27 cellular contexts compared by ENCODE assay signal in the genomic region with DNA sequence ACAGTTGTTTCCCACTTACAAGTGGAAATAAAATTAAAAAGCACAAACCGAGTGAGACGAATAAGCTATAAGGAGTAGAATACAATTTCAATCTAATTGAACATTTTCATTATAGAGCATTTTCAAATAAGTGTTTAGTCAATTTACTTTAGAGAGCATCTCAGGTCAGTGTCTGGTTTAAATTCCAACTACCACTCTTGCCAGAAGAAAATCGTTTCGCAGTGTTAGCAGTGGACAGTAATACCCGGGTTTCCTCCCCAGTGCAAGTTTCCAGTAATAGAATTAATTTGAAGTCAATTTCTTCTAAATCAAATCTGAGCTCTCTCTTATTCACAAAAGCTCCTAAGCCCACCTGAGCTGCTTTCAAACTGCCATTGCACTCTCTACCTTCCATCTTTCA. TPM values are rescaled to one million over a fixed set of nuclear protein-coding genes. Genes with fewer than 3 reads are reported as not detected.
DNase-seq lines count a peak whose midpoint lies in the region; ATAC-seq and TF ChIP-seq lines count a peak whose summit lies in the region.
"Had no signal": no experiment of that assay in that cellular context is flagged by ENCODE, and none has a peak within 500 bp of the region (broad histone marks: within the 10 kb centered on the region; RNA-seq: fewer than 3 reads in every experiment).

No MANE protein-coding gene starts in this region.

- H3K4me3 ChIP-seq in ACC112 (ENCODE audit: low read depth, low read length) (no peak overlapping the region), lower lobe of right lung (no peak overlapping the region), smooth muscle cell (no peak overlapping the region)

- H3K4me2 ChIP-seq in smooth muscle cell, result no peak overlapping the region

- H3K36me3 ChIP-seq in ACC112 (ENCODE audit: insufficient read depth, low read length) (peaks cover 3% of the 10 kb centered on the region), lower lobe of right lung (no peaks in the 10 kb centered on the region), smooth muscle cell (ENCODE audit: low read depth) (no peaks in the 10 kb centered on the region)

- H3K27ac Mint-ChIP-seq in brain, result peak overlapping the region in 3 of 5 experiments; percentile 89 to 97 (median 93)
- no peak overlapping the region for H3K27ac Mint-ChIP-seq in CD4-positive, alpha-beta T cell

- H3K27me3 Mint-ChIP-seq in brain, result no peaks in the 10 kb centered on the region
- no peaks in the 10 kb centered on the region for H3K27me3 Mint-ChIP-seq in CD4-positive, alpha-beta T cell
- H3K27me3 Mint-ChIP-seq: progenitor cell of endocrine pancreas had no signal

- no peak overlapping the region for H3K4me3 Mint-ChIP-seq in brain
- H3K4me3 Mint-ChIP-seq in CD4-positive, alpha-beta T cell, result no peak overlapping the region
- H3K4me3 Mint-ChIP-seq: neural crest cell had no signal

- ATAC-seq in lower lobe of right lung, result no peak
- no peak for ATAC-seq in CD4-positive, alpha-beta T cell (ENCODE audit: poor library complexity)

- H3K36me3 Mint-ChIP-seq in brain, result peaks cover 11% of the 10 kb centered on the region
- no peaks in the 10 kb centered on the region for H3K36me3 Mint-ChIP-seq in CD4-positive, alpha-beta T cell (ENCODE audit: low read depth)

- H3K27me3 ChIP-seq in ACC112 (ENCODE audit: insufficient read depth, low read length), result no peaks in the 10 kb centered on the region
- H3K27me3 ChIP-seq in lower lobe of right lung (ENCODE audit: low read depth), result no peaks in the 10 kb centered on the region
- H3K27me3 ChIP-seq in smooth muscle cell (ENCODE audit: low read depth), result no peaks in the 10 kb centered on the region
- no peaks in the 10 kb centered on the region for H3K27me3 ChIP-seq in CD4-positive, alpha-beta T cell (ENCODE audit: control insufficient read depth, insufficient read depth, low read length)

- 91% methylated on average over 5 of the region's 5 CpGs for WGBS in smooth muscle cell (ENCODE audit: low lambda C conversion rate)

- POLR2A ChIA-PET in CD4-positive, alpha-beta T cell (lab: Charles Lee), result no interaction called here

- intact Hi-C loops in lower lobe of right lung (cut with DNase I), result no loop called here
- intact Hi-C loops in CD4-positive, alpha-beta T cell (cut with DNase I, micrococcal nuclease), result no loop called here

- H3K4me1 ChIP-seq in ACC112 (ENCODE audit: control insufficient read depth, insufficient read depth, low read length, unreplicated experiment) (peaks cover 57% of the 10 kb centered on the region), lower lobe of right lung (peaks cover 68% of the 10 kb centered on the region), smooth muscle cell (ENCODE audit: low read depth) (peaks cover 32% of the 10 kb centered on the region)

- TF ChIP-seq CTCF in brain (conservative IDR thresholded peaks at IDR 0.05) (no peak), lower lobe of right lung (IDR thresholded peaks at IDR 0.05) (no peak), smooth muscle cell (IDR thresholded peaks at IDR 0.05; ENCODE audit: borderline replicate concordance, insufficient read depth, poor library complexity, severe bottlenecking) (no peak)
- TF ChIP-seq CTCF in CD4-positive, alpha-beta T cell (IDR thresholded peaks at IDR 0.05), result no peak

- H3F3A ChIP-seq in smooth muscle cell (ENCODE audit: low read depth), result peaks cover 21% of the 10 kb centered on the region

- no peak for DNase-seq in lower lobe of right lung
- no peak for DNase-seq in smooth muscle cell (lab: John Stamatoyannopoulos, UW; ENCODE audit: unreplicated experiment)
- no peak for DNase-seq in H4 (ENCODE audit: low spot score)
- no peak for DNase-seq in CD4-positive, alpha-beta T cell
- DNase-seq in caudate nucleus (lab: John Stamatoyannopoulos, UW), result no peak
- DNase-seq in NAMALWA (ENCODE audit: low spot score), result no peak
- DNase-seq: ACHN; activated CD4-positive, alpha-beta T cell treated with anti-CD3 and anti-CD28 coated beads for 1 hour; activated naive CD4-positive, alpha-beta T cell treated with anti-CD3 and anti-CD28 coated beads, Interleukin-2, amount 50 U/mL, for 16 hours; anterior cingulate cortex; C1 segment of cervical spinal cord; cerebellar nuclear complex; effector memory CD4-positive, alpha-beta T cell; EL; midbrain; NCI-H1092 treated with DMSO at 0.1 percent for 48 hours; NCI-H2029; NCI-H82; OCI-M1; SHP77; small intestine; stimulated activated CD4-positive, alpha-beta T cell treated with anti-CD3 and anti-CD28 coated beads, Interleukin-2, amount 100 ng/mL, for 48 hours; stimulated activated naive CD4-positive, alpha-beta T cell treated with Interleukin-2 at 50 U/mL for 16 hours had no signal

- H3K4me1 Mint-ChIP-seq in brain, result peaks cover 50% of the 10 kb centered on the region
- peaks cover 6% of the 10 kb centered on the region for H3K4me1 Mint-ChIP-seq in CD4-positive, alpha-beta T cell (ENCODE audit: low read depth)

- no peak overlapping the region for H3K9ac ChIP-seq in smooth muscle cell (ENCODE audit: low read depth)

- H3K9me3 Mint-ChIP-seq in brain, result no peaks in the 10 kb centered on the region
- H3K9me3 Mint-ChIP-seq in CD4-positive, alpha-beta T cell, result no peaks in the 10 kb centered on the region
- H3K9me3 Mint-ChIP-seq: neural crest cell had no signal

- H2AFZ ChIP-seq in ACC112 (ENCODE audit: low read length, unreplicated experiment) (no peak overlapping the region), smooth muscle cell (ENCODE audit: low read depth) (no peak overlapping the region)

- CTCF ChIA-PET in CD4-positive, alpha-beta T cell (lab: Charles Lee), result interaction anchor here (0.8 kb wide), 1 partner anchor 51 kb away, joined by 3 read pairs; no protein-coding TSS in a partner anchor

- H3K27ac ChIP-seq in ACC112 (ENCODE audit: low read depth, low read length) (peak overlapping the region; percentile 87; the same call in 1 of the 2 replicates), lower lobe of right lung (peak overlapping the region; percentile 59), smooth muscle cell (ENCODE audit: low read depth) (peak overlapping the region; percentile 97), caudate nucleus (ENCODE audit: low read depth, low read length) (no peak overlapping the region)
- H3K27ac ChIP-seq in CD4-positive, alpha-beta T cell (ENCODE audit: low read depth, low read length), result no peak overlapping the region

- peaks cover 90% of the 10 kb centered on the region for H4K20me1 ChIP-seq in smooth muscle cell (ENCODE audit: low read depth)

- no peaks in the 10 kb centered on the region for H3K9me3 ChIP-seq in lower lobe of right lung
- H3K9me3 ChIP-seq in smooth muscle cell (replicated peaks; ENCODE audit: low read depth), result no peaks in the 10 kb centered on the region
- H3K9me3 ChIP-seq in CD4-positive, alpha-beta T cell (ENCODE audit: control insufficient read depth, low read length), result no peaks in the 10 kb centered on the region

- peaks cover 91% of the 10 kb centered on the region for H3K79me2 ChIP-seq in ACC112 (ENCODE audit: control insufficient read depth, insufficient read depth, low read length, unreplicated experiment)
- peaks cover 81% of the 10 kb centered on the region for H3K79me2 ChIP-seq in smooth muscle cell (ENCODE audit: low read depth)

RNA-seq across cellular contexts. Expression of gene CREB3L2, which starts 45.7 kb away (rescaled TPM):
- 7.1 TPM for polyA plus RNA-seq in brain (ENCODE audit: insufficient read depth, low read depth, low replicate concordance)
- 48.9 TPM for total RNA-seq in lower lobe of right lung
- total RNA-seq in smooth muscle cell, result 46.4 and 69.1 TPM in 2 replicates
- polyA plus RNA-seq in smooth muscle cell, result 27.4 and 37.6 TPM in 2 replicates
- 13.0 and 18.0 TPM in 2 replicates for total RNA-seq in H4 (2014; rRNA removed; shearing (Covaris generic))
- 10 to 100 TPM; 11.7 to 12.9 TPM for total RNA-seq in CD4-positive, alpha-beta T cell

Comparison
In these comparisons a context has a peak if more than half of its experiments do, and no peak if none do; other contexts are left out.
1. H3K27ac ChIP-seq: peak in ACC112 (single experiment), lower lobe of right lung (single experiment) and smooth muscle cell (single experiment); none in CD4-positive, alpha-beta T cell (single experiment) and caudate nucleus (single experiment).